In the genomic region with DNA sequence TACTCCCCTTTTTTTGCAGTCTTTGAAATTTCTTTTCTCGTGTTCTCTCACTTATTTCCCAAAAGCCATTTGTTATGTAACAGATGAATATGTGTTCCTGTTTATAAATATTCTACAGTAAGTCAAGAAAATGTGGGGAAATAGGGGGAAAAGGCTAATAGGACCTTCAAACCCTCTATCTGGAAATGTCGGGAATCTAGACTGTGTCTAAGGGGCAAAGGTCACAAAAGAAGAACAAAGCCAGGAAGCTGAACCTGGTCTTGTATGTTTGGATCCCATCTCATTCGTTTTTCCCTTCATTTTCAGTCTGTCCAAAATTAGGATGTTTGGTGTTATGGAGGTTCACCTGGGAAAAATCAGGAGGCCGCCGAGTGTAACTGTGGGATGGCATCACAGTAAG, we compare ENCODE assay signal across 35 cellular contexts.
"Had no signal": no experiment of that assay in that cellular context is flagged by ENCODE, and none has a peak within 500 bp of the region (broad histone marks: within the 10 kb centered on the region; RNA-seq: fewer than 3 reads in every experiment).

No MANE protein-coding gene starts in this region.

- H3K4me1 ChIP-seq: body of pancreas, breast epithelium had no signal

- H3K36me3 ChIP-seq: adrenal gland, brain microvascular endothelial cell, breast epithelium had no signal

- H3K4me3 ChIP-seq: adrenal gland, body of pancreas, breast epithelium had no signal

- H3K4me1 Mint-ChIP-seq: activated B cell treated with CpG ODN at 0.5 μM for 24 hours; activated CD4-positive, alpha-beta T cell treated with anti-CD3 and anti-CD28 coated beads, Interleukin-2, amount 10 ng/mL, durations not matched to agents 24 days and 14 days; activated naive CD8-positive, alpha-beta T cell treated with anti-CD3 and anti-CD28 coated beads for 36 hours; activated T-helper 17 cell treated with anti-CD3 and anti-CD28 coated beads, Interleukin-2, amount 50 U/mL, for 72 hours had no signal

- H3K9me3 Mint-ChIP-seq: activated CD4-positive, alpha-beta memory T cell treated with anti-CD3 and anti-CD28 coated beads for 36 hours; activated CD4-positive, alpha-beta T cell treated with anti-CD3 and anti-CD28 coated beads, Interleukin-2, amount 10 ng/mL, durations not matched to agents 24 days and 14 days; activated naive CD8-positive, alpha-beta T cell treated with anti-CD3 and anti-CD28 coated beads for 36 hours; activated T-cell treated with anti-CD3 and anti-CD28 coated beads, Interleukin-2, amount 50 U/mL, for 4 hours; activated T-helper 1 cell treated with anti-CD3 and anti-CD28 coated beads, Interleukin-12 subunit alpha, Interleukin-12 subunit beta, Interleukin-2, Interleukin-4 antibody, amounts not matched to agents 30 ng/mL and 10 ng/mL and 1 ng/mL, durations not matched to agents 14 hours and 24 hours and 36 hours; activated T-helper 17 cell treated with anti-CD3 and anti-CD28 coated beads, Interleukin-2, amount 50 U/mL, for 72 hours; T-helper 1 cell treated with Interleukin-12 subunit alpha and Interleukin-12 subunit beta and Interleukin-4 antibody, amounts not matched to agents 30 μg/mL and 1 μg/mL, for 36 hours had no signal

- H3K27me3 ChIP-seq: adrenal gland, body of pancreas, brain microvascular endothelial cell, breast epithelium had no signal

- DNase-seq: activated B cell treated with CpG ODN at 0.5 μM for 24 hours; activated CD4-positive, alpha-beta memory T cell treated with anti-CD3 and anti-CD28 coated beads for 36 hours; activated CD4-positive, alpha-beta T cell treated with anti-CD3 and anti-CD28 coated beads for 4 hours; activated CD4-positive, alpha-beta T cell treated with anti-CD3 and anti-CD28 coated beads, Interleukin-2, amount 10 ng/mL, durations not matched to agents 24 days and 14 days; activated CD4-positive, alpha-beta T cell treated with anti-CD3 and anti-CD28 coated beads, Interleukin-2, amount 50 U/mL, for 1 hour; activated CD4-positive, alpha-beta T cell treated with anti-CD3 and anti-CD28 coated beads, Interleukin-2, amount 50 U/mL, for 4 hours; activated CD4-positive, CD25-positive, alpha-beta regulatory T cell treated with anti-CD3 and anti-CD28 coated beads, Interleukin-2, amount 50 U/mL, for 72 hours; activated CD8-positive, alpha-beta memory T cell treated with anti-CD3 and anti-CD28 coated beads, Interleukin-2, amount 50 U/mL, for 4 hours; activated CD8-positive, alpha-beta T cell treated with anti-CD3 and anti-CD28 coated beads for 36 hours; activated effector memory CD4-positive, alpha-beta T cell treated with anti-CD3 and anti-CD28 coated beads, Interleukin-2, amount 50 U/mL, for 16 hours; activated gamma-delta T cell treated with Interleukin-2 at 50 U/mL for 16 hours; activated naive CD4-positive, alpha-beta T cell; activated naive CD4-positive, alpha-beta T cell treated with anti-CD3 and anti-CD28 coated beads for 36 hours; activated naive CD4-positive, alpha-beta T cell treated with anti-CD3 and anti-CD28 coated beads, Interleukin-2, amount 50 U/mL, for 16 hours; activated naive CD8-positive, alpha-beta T cell treated with anti-CD3 and anti-CD28 coated beads for 36 hours; activated T-cell treated with anti-CD3 and anti-CD28 coated beads for 4 hours; activated T-cell treated with anti-CD3 and anti-CD28 coated beads, Interleukin-2, amount 50 U/mL, for 1 hour; activated T-cell treated with anti-CD3 and anti-CD28 coated beads, Interleukin-2, amount 50 U/mL, for 4 hours; activated T-cell treated with anti-CD3 and anti-CD28 coated beads, Interleukin-2, amount 50 U/mL, for 72 hours; adrenal gland; amniotic stem cell; aorta; body of pancreas; brain microvascular endothelial cell; central memory CD4-positive, alpha-beta T cell; T-helper 1 cell; T-helper 2 cell; T-helper 9 cell had no signal

- ATAC-seq: activated CD8-positive, alpha-beta T cell treated with anti-CD3 and anti-CD28 coated beads for 36 hours; activated naive CD4-positive, alpha-beta T cell treated with anti-CD3 and anti-CD28 coated beads, Interleukin-2, amount 50 U/mL, for 72 hours; activated T-cell treated with anti-CD3 and anti-CD28 coated beads, Interleukin-2, amount 50 U/mL, for 4 hours; activated T-cell treated with anti-CD3 and anti-CD28 coated beads, Interleukin-2, amount 50 U/mL, for 72 hours; activated T-helper 17 cell treated with anti-CD3 and anti-CD28 coated beads, Interleukin-2, amount 50 U/mL, for 72 hours; body of pancreas had no signal

- H3K27ac Mint-ChIP-seq: activated B cell treated with CpG ODN at 0.5 μM for 24 hours; activated CD4-positive, alpha-beta memory T cell treated with anti-CD3 and anti-CD28 coated beads for 36 hours; activated CD4-positive, alpha-beta T cell treated with anti-CD3 and anti-CD28 coated beads, Interleukin-2, amount 10 ng/mL, durations not matched to agents 24 days and 14 days; activated CD8-positive, alpha-beta T cell treated with anti-CD3 and anti-CD28 coated beads for 36 hours; activated naive CD4-positive, alpha-beta T cell treated with anti-CD3 and anti-CD28 coated beads for 36 hours; activated naive CD4-positive, alpha-beta T cell treated with anti-CD3 and anti-CD28 coated beads, Interleukin-2, amount 50 U/mL, for 72 hours; activated naive CD8-positive, alpha-beta T cell treated with anti-CD3 and anti-CD28 coated beads for 36 hours; activated T-cell treated with anti-CD3 and anti-CD28 coated beads, Interleukin-2, amount 50 U/mL, for 72 hours; activated T-helper 1 cell treated with anti-CD3 and anti-CD28 coated beads, Interleukin-12 subunit alpha, Interleukin-12 subunit beta, Interleukin-2, Interleukin-4 antibody, amounts not matched to agents 30 ng/mL and 10 ng/mL and 1 ng/mL, durations not matched to agents 14 hours and 24 hours and 36 hours; activated T-helper 17 cell treated with anti-CD3 and anti-CD28 coated beads, Interleukin-2, amount 50 U/mL, for 72 hours; T-helper 1 cell treated with Interleukin-12 subunit alpha and Interleukin-12 subunit beta and Interleukin-4 antibody, amounts not matched to agents 30 μg/mL and 1 μg/mL, for 36 hours; T-helper 2 cell treated with Interferon-gamma antibody and Interleukin-4, amounts not matched to agents 5 μg/mL and 100 μg/mL, for 36 hours had no signal

- H3K36me3 Mint-ChIP-seq: activated CD4-positive, alpha-beta memory T cell treated with anti-CD3 and anti-CD28 coated beads for 36 hours; activated naive CD4-positive, alpha-beta T cell treated with anti-CD3 and anti-CD28 coated beads, Interleukin-2, amount 50 U/mL, for 72 hours; activated naive CD8-positive, alpha-beta T cell treated with anti-CD3 and anti-CD28 coated beads for 36 hours had no signal

- H3K27me3 Mint-ChIP-seq: activated B cell treated with CpG ODN at 0.5 μM for 24 hours; activated CD4-positive, alpha-beta memory T cell treated with anti-CD3 and anti-CD28 coated beads for 36 hours; activated CD4-positive, alpha-beta T cell treated with anti-CD3 and anti-CD28 coated beads, Interleukin-2, amount 10 ng/mL, durations not matched to agents 24 days and 14 days; activated CD8-positive, alpha-beta T cell treated with anti-CD3 and anti-CD28 coated beads for 36 hours; activated naive CD8-positive, alpha-beta T cell treated with anti-CD3 and anti-CD28 coated beads for 36 hours; activated T-helper 17 cell treated with anti-CD3 and anti-CD28 coated beads, Interleukin-2, amount 50 U/mL, for 72 hours had no signal

- H3K9me3 ChIP-seq: adrenal gland, body of pancreas, breast epithelium had no signal

- H3K4me3 Mint-ChIP-seq: activated B cell treated with CpG ODN at 0.5 μM for 24 hours; activated CD4-positive, alpha-beta memory T cell treated with anti-CD3 and anti-CD28 coated beads for 36 hours; activated CD4-positive, alpha-beta T cell treated with anti-CD3 and anti-CD28 coated beads, Interleukin-2, amount 10 ng/mL, durations not matched to agents 24 days and 14 days; activated CD8-positive, alpha-beta T cell treated with anti-CD3 and anti-CD28 coated beads for 36 hours; activated naive CD4-positive, alpha-beta T cell treated with anti-CD3 and anti-CD28 coated beads for 36 hours; activated naive CD8-positive, alpha-beta T cell treated with anti-CD3 and anti-CD28 coated beads for 36 hours; activated T-cell treated with anti-CD3 and anti-CD28 coated beads, Interleukin-2, amount 50 U/mL, for 4 hours; activated T-cell treated with anti-CD3 and anti-CD28 coated beads, Interleukin-2, amount 50 U/mL, for 72 hours; activated T-helper 1 cell treated with anti-CD3 and anti-CD28 coated beads, Interleukin-12 subunit alpha, Interleukin-12 subunit beta, Interleukin-2, Interleukin-4 antibody, amounts not matched to agents 30 ng/mL and 10 ng/mL and 1 ng/mL, durations not matched to agents 14 hours and 24 hours and 36 hours; activated T-helper 17 cell treated with anti-CD3 and anti-CD28 coated beads, Interleukin-2, amount 50 U/mL, for 72 hours; T-helper 1 cell treated with Interleukin-12 subunit alpha and Interleukin-12 subunit beta and Interleukin-4 antibody, amounts not matched to agents 30 μg/mL and 1 μg/mL, for 36 hours; T-helper 2 cell treated with Interferon-gamma antibody and Interleukin-4, amounts not matched to agents 5 μg/mL and 100 μg/mL, for 36 hours had no signal

- H3K27ac ChIP-seq: adrenal gland, body of pancreas, brain microvascular endothelial cell, breast epithelium, VCaP had no signal
